ENCODE assay signal across 34 cellular contexts in genomic region chr6:131727467-131727866, GRCh38. TPM values are rescaled to one million over a fixed set of nuclear protein-coding genes. Genes with fewer than 3 reads are reported as not detected.
"Had no signal": no experiment of that assay in that cellular context is flagged by ENCODE, and none has a peak within 500 bp of the region (broad histone marks: within the 10 kb centered on the region; RNA-seq: fewer than 3 reads in every experiment).

No MANE protein-coding gene starts in this region.

- H3K4me1 ChIP-seq: parathyroid adenoma, psoas muscle, thyroid gland, upper lobe of left lung, vagina had no signal

- H3K9me3 ChIP-seq: ovary, psoas muscle, stomach, thoracic aorta, thyroid gland, upper lobe of left lung, vagina had no signal

- H3K36me3 ChIP-seq: neural progenitor cell, ovary, thoracic aorta, thyroid gland, tibial nerve, upper lobe of left lung, vagina had no signal

- H3K4me3 Mint-ChIP-seq: natural killer cell; nephron; neural progenitor cell; stimulated activated effector memory CD8-positive, alpha-beta T cell treated with anti-CD3 and anti-CD28 coated beads, Interleukin-12 subunit alpha, Interleukin-12 subunit beta, amount 100 ng/mL, for 72 hours; stimulated activated naive B cell treated with anti-CD40 and anti-IgM and Interleukin-4, amounts not matched to agents 10 μg/mL and 1 μg/mL and 100 μg/mL, for 72 hours; stimulated activated naive CD8-positive, alpha-beta T cell treated with anti-CD3 and anti-CD28 coated beads, Interleukin-15, Interleukin-2, amounts not matched to agents 100 ng/mL and 50 ng/mL, for 24 hours had no signal

- DNase-seq: natural killer cell; occipital lobe; ovary; posterior cingulate gyrus; psoas muscle; right cardiac atrium; stimulated activated CD4-positive, alpha-beta T cell treated with anti-CD3 and anti-CD28 coated beads, Interleukin-15, amount 100 ng/mL, for 24 hours; stimulated activated CD4-positive, alpha-beta T cell treated with anti-CD3 and anti-CD28 coated beads, Interleukin-2, amount 100 ng/mL, for 24 hours; stimulated activated CD4-positive, alpha-beta T cell treated with anti-CD3 and anti-CD28 coated beads, Interleukin-2, amount 100 ng/mL, for 48 hours; stimulated activated CD4-positive, alpha-beta T cell treated with anti-CD3 and anti-CD28 coated beads, Interleukin-4, amount 100 ng/mL, for 24 hours; stimulated activated naive B cell treated with anti-CD40 and anti-IgM and Interleukin-4, amounts not matched to agents 10 μg/mL and 1 μg/mL and 100 μg/mL, for 72 hours; stimulated activated naive CD4-positive, alpha-beta T cell treated with Interleukin-2 at 50 U/mL for 16 hours; stomach; thyroid gland; trophoblast cell; upper lobe of left lung had no signal

- H3K79me2 ChIP-seq: parathyroid adenoma had no signal

- ATAC-seq: natural killer cell; psoas muscle; right cardiac atrium; stimulated activated effector memory CD8-positive, alpha-beta T cell treated with anti-CD3 and anti-CD28 coated beads, Interleukin-12 subunit alpha, Interleukin-12 subunit beta, amount 100 ng/mL, for 72 hours; stimulated activated naive B cell treated with anti-CD40 and anti-IgM and Interleukin-4, amounts not matched to agents 10 μg/mL and 1 μg/mL and 100 μg/mL, for 72 hours had no signal

- H3K27me3 Mint-ChIP-seq: progenitor cell of endocrine pancreas had no signal

- H3K4me2 ChIP-seq: neural progenitor cell had no signal

- H3K9me3 Mint-ChIP-seq: natural killer cell; stimulated activated effector memory CD8-positive, alpha-beta T cell treated with anti-CD3 and anti-CD28 coated beads, Interleukin-12 subunit alpha, Interleukin-12 subunit beta, amount 100 ng/mL, for 72 hours; stimulated activated naive CD8-positive, alpha-beta T cell treated with anti-CD3 and anti-CD28 coated beads, Interleukin-15, Interleukin-2, amounts not matched to agents 100 ng/mL and 50 ng/mL, for 24 hours had no signal

- H3K36me3 Mint-ChIP-seq: natural killer cell; stimulated activated effector memory CD8-positive, alpha-beta T cell treated with anti-CD3 and anti-CD28 coated beads, Interleukin-12 subunit alpha, Interleukin-12 subunit beta, amount 100 ng/mL, for 72 hours had no signal

- H3K9ac ChIP-seq: neural progenitor cell, parathyroid adenoma had no signal

- H3K4me1 Mint-ChIP-seq: natural killer cell; nephron; stimulated activated effector memory CD8-positive, alpha-beta T cell treated with anti-CD3 and anti-CD28 coated beads, Interleukin-12 subunit alpha, Interleukin-12 subunit beta, amount 100 ng/mL, for 72 hours had no signal

- H3K27ac ChIP-seq: neural progenitor cell, ovary, parathyroid adenoma, psoas muscle, skin epidermis, stomach, thoracic aorta, thyroid gland, tibial nerve, upper lobe of left lung, vagina had no signal

- H2AFZ ChIP-seq: neural progenitor cell, parathyroid adenoma had no signal

- FAIRE-seq: urothelium cell line had no signal

- H3K27me3 ChIP-seq: neural progenitor cell, stomach, thyroid gland, tibial nerve, upper lobe of left lung, vagina had no signal

- H3K27ac Mint-ChIP-seq: natural killer cell; nephron; neural progenitor cell; progenitor cell of endocrine pancreas; stimulated activated effector memory CD8-positive, alpha-beta T cell treated with anti-CD3 and anti-CD28 coated beads, Interleukin-12 subunit alpha, Interleukin-12 subunit beta, amount 100 ng/mL, for 72 hours; stimulated activated naive B cell treated with anti-CD40 and anti-IgM and Interleukin-4, amounts not matched to agents 10 μg/mL and 1 μg/mL and 100 μg/mL, for 72 hours; stimulated activated naive CD8-positive, alpha-beta T cell treated with anti-CD3 and anti-CD28 coated beads, Interleukin-15, Interleukin-2, amounts not matched to agents 100 ng/mL and 50 ng/mL, for 24 hours had no signal

- H3K4me3 ChIP-seq: neural progenitor cell, ovary, psoas muscle, skin epidermis, stomach, thoracic aorta, thyroid gland, tibial nerve, upper lobe of left lung, vagina had no signal

RNA-seq across cellular contexts. Expression of gene CTAGE9, which starts 16.6 kb away (rescaled TPM):
- total RNA-seq: occipital lobe, osteoblast, ovary, progenitor cell of endocrine pancreas, psoas muscle, renal cortical epithelial cell, right cardiac atrium, sciatic nerve, subcutaneous adipose tissue, temporal lobe, thoracic aorta, tibial nerve, upper lobe of left lung, ureter, vagina had no signal
- polyA plus RNA-seq: neural cell, ovary, psoas muscle, right cardiac atrium, stomach had no signal

RNA-seq across cellular contexts. Expression of gene OR2A4, which starts 26.3 kb away (rescaled TPM):
- total RNA-seq: occipital lobe, osteoblast, ovary, progenitor cell of endocrine pancreas, renal cortical epithelial cell, right cardiac atrium, sciatic nerve, temporal lobe, thoracic aorta, thyroid gland, tibial nerve, ureter, vagina had no signal
- polyA plus RNA-seq: neural cell, ovary, psoas muscle, right cardiac atrium, stomach had no signal
